ENCODE assay signal across 16 cellular contexts in genomic region chr12:99852666-99853065, GRCh38.
"Had no signal": no experiment of that assay in that cellular context is flagged by ENCODE, and none has a peak within 500 bp of the region (broad histone marks: within the 10 kb centered on the region; RNA-seq: fewer than 3 reads in every experiment).

No MANE protein-coding gene starts in this region.

- H3K4me1 Mint-ChIP-seq: activated naive CD4-positive, alpha-beta T cell treated with anti-CD3 and anti-CD28 coated beads, Interleukin-2, amount 10 ng/mL, durations not matched to agents 7 days and 5 days; memory B cell; naive thymus-derived CD8-positive, alpha-beta T cell had no signal

- DNase-seq: activated CD4-positive, alpha-beta T cell treated with anti-CD3 and anti-CD28 coated beads for 1 hour; activated CD4-positive, alpha-beta T cell treated with anti-CD3 and anti-CD28 coated beads, Interleukin-2, amount 50 U/mL, for 48 hours; activated naive CD4-positive, alpha-beta T cell treated with anti-CD3 and anti-CD28 coated beads, Interleukin-2, amount 10 ng/mL, durations not matched to agents 7 days and 5 days; activated T-cell treated with anti-CD3 and anti-CD28 coated beads, Interleukin-2, amount 50 U/mL, for 1 hour; erythroblast; kidney; left ventricle myocardium inferior; naive thymus-derived CD8-positive, alpha-beta T cell; retina; stimulated activated CD4-positive, alpha-beta T cell treated with anti-CD3 and anti-CD28 coated beads, Interleukin-12 subunit alpha, Interleukin-12 subunit beta, amount 100 ng/mL, for 4 hours; stimulated activated CD4-positive, alpha-beta T cell treated with anti-CD3 and anti-CD28 coated beads, Interleukin-2, amount 100 ng/mL, for 24 hours; T1000; upper lobe of right lung had no signal

- H3K4me1 ChIP-seq: gastroesophageal sphincter, left ventricle myocardium inferior, upper lobe of right lung had no signal

- H3K27ac Mint-ChIP-seq: activated naive CD4-positive, alpha-beta T cell treated with anti-CD3 and anti-CD28 coated beads, Interleukin-2, amount 10 ng/mL, durations not matched to agents 7 days and 5 days; memory B cell; naive thymus-derived CD8-positive, alpha-beta T cell had no signal

- H3K36me3 ChIP-seq: gastroesophageal sphincter, left ventricle myocardium inferior, thoracic aorta, upper lobe of right lung had no signal

- H3K36me3 Mint-ChIP-seq: activated naive CD4-positive, alpha-beta T cell treated with anti-CD3 and anti-CD28 coated beads, Interleukin-2, amount 10 ng/mL, durations not matched to agents 7 days and 5 days; memory B cell had no signal

- H3K4me3 ChIP-seq: gastroesophageal sphincter, left ventricle myocardium inferior, thoracic aorta, upper lobe of right lung had no signal

- H3K27ac ChIP-seq: gastroesophageal sphincter, left ventricle myocardium inferior, thoracic aorta, upper lobe of right lung had no signal

- ATAC-seq: gastroesophageal sphincter; naive thymus-derived CD8-positive, alpha-beta T cell; upper lobe of right lung had no signal

- H3K4me3 Mint-ChIP-seq: activated naive CD4-positive, alpha-beta T cell treated with anti-CD3 and anti-CD28 coated beads, Interleukin-2, amount 10 ng/mL, durations not matched to agents 7 days and 5 days; memory B cell; naive thymus-derived CD8-positive, alpha-beta T cell had no signal

- H3K27me3 Mint-ChIP-seq: activated naive CD4-positive, alpha-beta T cell treated with anti-CD3 and anti-CD28 coated beads, Interleukin-2, amount 10 ng/mL, durations not matched to agents 7 days and 5 days; memory B cell had no signal

- H3K27me3 ChIP-seq: gastroesophageal sphincter, upper lobe of right lung had no signal
